8 cellular contexts compared by ENCODE assay signal in genomic region chr1:239308701-239309333, GRCh38.
DNase-seq lines count a peak whose midpoint lies in the region; ATAC-seq and TF ChIP-seq lines count a peak whose summit lies in the region.

No MANE protein-coding gene starts in this region.

- no peak overlapping the region for H3K27ac Mint-ChIP-seq in nephron progenitor cell

- ATAC-seq in GM18909 (IDR thresholded peaks at IDR 0.05; ENCODE audit: poor library complexity, unreplicated experiment) (peak; percentile 52), HG03521 (IDR thresholded peaks at IDR 0.05; ENCODE audit: unreplicated experiment) (no peak), GM19452 (IDR thresholded peaks at IDR 0.05; ENCODE audit: unreplicated experiment) (no peak)

- peak; percentile 5 for DNase-seq in Ammon's horn (ENCODE audit: low spot score)
- DNase-seq in NCI-H748 treated with DMSO at 0.1 percent for 48 hours (lab: John Stamatoyannopoulos, UW): peak; percentile 17
- DNase-seq in astrocyte of the hippocampus (ENCODE audit: low read depth, low spot score): peak; percentile 20
- DNase-seq in nephron progenitor cell: peak; percentile 60
- DNase-seq in C1 segment of cervical spinal cord (lab: John Stamatoyannopoulos, UW): no peak

- H3K4me3 Mint-ChIP-seq in nephron progenitor cell: no peak overlapping the region

- no peaks in the 10 kb centered on the region for H3K9me3 Mint-ChIP-seq in nephron progenitor cell

- no peaks in the 10 kb centered on the region for H3K4me1 Mint-ChIP-seq in nephron progenitor cell

- peak; percentile 75 for TF ChIP-seq CTCF in nephron progenitor cell (IDR thresholded peaks at IDR 0.05)

- no peaks in the 10 kb centered on the region for H3K36me3 Mint-ChIP-seq in nephron progenitor cell (ENCODE audit: low read depth)

- H3K27me3 Mint-ChIP-seq in nephron progenitor cell (ENCODE audit: low read depth, poor library complexity): no peaks in the 10 kb centered on the region

Comparison
In these comparisons a context has a peak if more than half of its experiments do, and no peak if none do; other contexts are left out.
1. DNase-seq: peak in Ammon's horn (single experiment), NCI-H748 treated with DMSO at 0.1 percent for 48 hours (single experiment), astrocyte of the hippocampus (single experiment) and nephron progenitor cell (single experiment); none in C1 segment of cervical spinal cord (0 of 14).